Comparison of ENCODE assay signal across 20 cellular contexts in the genomic region with DNA sequence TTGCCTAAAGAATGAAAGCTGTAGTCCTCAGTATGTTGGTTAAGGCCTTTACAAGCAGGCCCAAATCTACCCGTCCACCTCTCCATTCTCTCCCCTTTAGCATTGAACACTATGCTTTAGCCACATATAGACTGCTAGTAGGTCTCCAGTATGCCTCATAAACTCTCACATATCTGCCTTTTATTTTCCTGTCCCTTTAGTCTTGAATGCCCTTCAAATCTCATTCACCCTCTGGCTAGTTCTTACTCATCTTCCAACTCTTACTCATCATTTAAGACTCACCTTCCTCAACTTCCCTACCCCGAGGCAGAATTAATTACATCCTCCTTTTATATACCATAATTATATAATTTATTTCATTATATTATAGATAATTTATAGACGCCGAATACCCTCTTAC.
DNase-seq lines count a peak whose midpoint lies in the region; ATAC-seq, FAIRE-seq and TF ChIP-seq lines count a peak whose summit lies in the region.
"Had no signal": no experiment of that assay in that cellular context is flagged by ENCODE, and none has a peak within 500 bp of the region (broad histone marks: within the 10 kb centered on the region; RNA-seq: fewer than 3 reads in every experiment).

No MANE protein-coding gene starts in this region.

- H2AFZ ChIP-seq in PC-3 (ENCODE audit: low read length) (no peak overlapping the region), trophoblast cell (ENCODE audit: insufficient read depth, low read length, poor library complexity) (no peak overlapping the region)
- H2AFZ ChIP-seq: parathyroid adenoma had no signal

- no peaks in the 10 kb centered on the region for H3F3A ChIP-seq in PC-3 (ENCODE audit: low read length, unreplicated experiment)

- H3K4me3 ChIP-seq in PC-3 (ENCODE audit: low read length) (no peak overlapping the region), bronchial epithelial cell (ENCODE audit: low read depth, low read length) (no peak overlapping the region), trophoblast cell (ENCODE audit: low read depth, low read length) (no peak overlapping the region), WERI-Rb-1 (ENCODE audit: low read depth, low read length) (no peak overlapping the region)
- H3K4me3 ChIP-seq: sigmoid colon had no signal

- H3K9me2 ChIP-seq in PC-3 (replicated peaks; ENCODE audit: low read length) = no peaks in the 10 kb centered on the region

- DNase-seq in Daoy (ENCODE audit: low read depth) (peak; percentile 46), PC-3 (peak; percentile 80), bronchial epithelial cell (ENCODE audit: low read depth) (peak; percentile 89), trophoblast cell (peak in 1 of 2 donors; percentile 56), NCI-H345 treated with DMSO at 0.1 percent for 48 hours (lab: John Stamatoyannopoulos, UW; ENCODE audit: unreplicated experiment) (no peak), D721Med (ENCODE audit: insufficient read length, low spot score) (no peak), activated T-cell treated with anti-CD3 and anti-CD28 coated beads for 4 hours (no peak), WERI-Rb-1 (no peak)
- DNase-seq: activated CD4-positive, alpha-beta T cell treated with anti-CD3 and anti-CD28 coated beads, Interleukin-2, amount 10 ng/mL, durations not matched to agents 24 days and 14 days; caudate nucleus; H9; Kasumi-1; natural killer cell; NCI-H1105; NCI-H2081; NCI-H510A; RPMI8226; T-cell had no signal

- TF ChIP-seq CTCF in PC-3 (conservative IDR thresholded peaks at IDR 0.05; ENCODE audit: low read depth, low read length) = no peak
- TF ChIP-seq CTCF in bronchial epithelial cell (IDR thresholded peaks at IDR 0.05; ENCODE audit: insufficient read depth, low read length, severe bottlenecking) = no peak
- no peak for TF ChIP-seq CTCF in D721Med (IDR thresholded peaks at IDR 0.05; ENCODE audit: insufficient read depth, missing control alignments)
- TF ChIP-seq CTCF in WERI-Rb-1 (IDR thresholded peaks at IDR 0.05; ENCODE audit: low read depth, low read length) = no peak

- no peak overlapping the region for H3K18ac ChIP-seq in trophoblast cell (ENCODE audit: low read length)

- WGBS in trophoblast cell (ENCODE audit: extremely low coverage, insufficient coverage, insufficient read length) = 100% methylated on average over 1 of the region's 4 CpGs

- H3K14ac ChIP-seq in trophoblast cell (ENCODE audit: low read length) = peak overlapping the region; percentile 87

- no peaks in the 10 kb centered on the region for H4K20me1 ChIP-seq in PC-3 (ENCODE audit: low read length)

- H3K79me2 ChIP-seq in PC-3 (ENCODE audit: low read length) (no peaks in the 10 kb centered on the region), trophoblast cell (ENCODE audit: control insufficient read depth, insufficient read depth, low read length, poor library complexity) (no peaks in the 10 kb centered on the region)
- H3K79me2 ChIP-seq: parathyroid adenoma had no signal

- H4K8ac ChIP-seq in trophoblast cell (ENCODE audit: low read depth, low read length) = no peak overlapping the region

- peaks cover 16% of the 10 kb centered on the region for H3K79me1 ChIP-seq in trophoblast cell (ENCODE audit: low read length)

- CTCF ChIA-PET in PC-3 (lab: Charles Lee) = no interaction called here

- H3K4me1 ChIP-seq in PC-3 (ENCODE audit: insufficient read depth, low read length) (peaks cover 40% of the 10 kb centered on the region), trophoblast cell (ENCODE audit: control insufficient read depth in 1 of 2, insufficient read depth in 2 of 2, low read length in 2 of 2) (peaks cover 3 to 5% of the 10 kb centered on the region in 2 experiments)
- H3K4me1 ChIP-seq: parathyroid adenoma, sigmoid colon had no signal

- peak overlapping the region; percentile 79 for H4K91ac ChIP-seq in trophoblast cell (ENCODE audit: low read depth, low read length)

- no peak overlapping the region for H3K4ac ChIP-seq in trophoblast cell (ENCODE audit: low read depth, low read length)

- no TSS peak for BruUV-seq in PC-3 (replicated peaks; lab: Mats Ljungman, UMichigan)

- intact Hi-C loops in PC-3 (cut with micrococcal nuclease) = loop anchor here (5.0 kb wide), 1 partner anchor 44 kb away; no protein-coding TSS in a partner anchor

- H3K23ac ChIP-seq in trophoblast cell (ENCODE audit: low read length) = no peak overlapping the region

- FAIRE-seq in bronchial epithelial cell (lab: Jason Lieb, UNC) (no peak), D721Med (lab: Jason Lieb, UNC) (no peak)

- H3K27me3 ChIP-seq in PC-3 (ENCODE audit: low read length) (no peaks in the 10 kb centered on the region), bronchial epithelial cell (ENCODE audit: control insufficient read depth, insufficient read depth, low read length) (no peaks in the 10 kb centered on the region), trophoblast cell (ENCODE audit: insufficient read depth, low read length) (no peaks in the 10 kb centered on the region), WERI-Rb-1 (ENCODE audit: insufficient read depth, low read depth, severe bottlenecking) (no peaks in the 10 kb centered on the region)
- H3K27me3 ChIP-seq: sigmoid colon had no signal

- peak overlapping the region; percentile 87 for H3K27ac ChIP-seq in PC-3 (ENCODE audit: low read length)
- H3K27ac ChIP-seq in trophoblast cell (ENCODE audit: low read depth, low read length) = no peak overlapping the region
- no peak overlapping the region for H3K27ac ChIP-seq in WERI-Rb-1
- H3K27ac ChIP-seq: parathyroid adenoma had no signal

- no peak overlapping the region for H4K12ac ChIP-seq in trophoblast cell (ENCODE audit: low read depth, low read length)

- H2AK5ac ChIP-seq in trophoblast cell (ENCODE audit: low read length) = peak overlapping the region; percentile 79

- no peaks in the 10 kb centered on the region for H3K36me3 ChIP-seq in PC-3 (ENCODE audit: low read depth, low read length)
- H3K36me3 ChIP-seq in bronchial epithelial cell (ENCODE audit: control insufficient read depth, insufficient read depth, low read length) = no peaks in the 10 kb centered on the region
- no peaks in the 10 kb centered on the region for H3K36me3 ChIP-seq in trophoblast cell (ENCODE audit: control insufficient read depth in 1 of 2, insufficient read depth in 2 of 2, low read length in 2 of 2)
- no peaks in the 10 kb centered on the region for H3K36me3 ChIP-seq in WERI-Rb-1
- H3K36me3 ChIP-seq: sigmoid colon had no signal

- H2BK120ac ChIP-seq in trophoblast cell (ENCODE audit: insufficient read depth, low read length, poor library complexity) = peak overlapping the region; percentile 72

- H3K9ac ChIP-seq in PC-3 (ENCODE audit: low read length) (no peak overlapping the region), trophoblast cell (ENCODE audit: low read length) (no peak overlapping the region)
- H3K9ac ChIP-seq: parathyroid adenoma had no signal

- H3K4me2 ChIP-seq in PC-3 (ENCODE audit: low read length) = peak overlapping the region; percentile 37; the same call in 1 of the 2 replicates
- H3K4me2 ChIP-seq in trophoblast cell (ENCODE audit: low read length) = no peak overlapping the region

- H2BK5ac ChIP-seq in trophoblast cell (ENCODE audit: low read depth, low read length, poor library complexity) = peak overlapping the region; percentile 52

- H3K9me3 ChIP-seq in PC-3 (ENCODE audit: low read length) (0 out of 2 replicates have a peak, but pooled peaks cover 6% of the 10 kb centered on the region), trophoblast cell (ENCODE audit: insufficient read depth, low read depth, low read length) (no peaks in the 10 kb centered on the region), WERI-Rb-1 (ENCODE audit: severe bottlenecking) (peaks cover 4% of the 10 kb centered on the region)
- H3K9me3 ChIP-seq: sigmoid colon had no signal

- ATAC-seq in PC-3 = peak; percentile 58
- ATAC-seq: natural killer cell, T-cell had no signal

- peak overlapping the region; percentile 98 for H2BK12ac ChIP-seq in trophoblast cell (ENCODE audit: low read length)

- POLR2A ChIA-PET in PC-3 (lab: Charles Lee; ENCODE audit: unreplicated experiment) = no interaction called here

Comparison
In these comparisons a context has a peak if more than half of its experiments do, and no peak if none do; other contexts are left out.
1. DNase-seq: peak in Daoy (single experiment), PC-3 (single experiment) and bronchial epithelial cell (single experiment); none in NCI-H345 treated with DMSO at 0.1 percent for 48 hours (single experiment), D721Med (single experiment), activated T-cell treated with anti-CD3 and anti-CD28 coated beads for 4 hours (single experiment) and WERI-Rb-1 (single experiment).